22 cellular contexts compared by ENCODE assay signal in genomic region chr7:124688991-124689390, GRCh38.
A peak's percentile ranks its signal among the peaks of the same experiment; 100 is the strongest.
DNase-seq lines count a peak whose midpoint lies in the region; FAIRE-seq and TF ChIP-seq lines count a peak whose summit lies in the region.
"Had no signal": no experiment of that assay in that cellular context is flagged by ENCODE, and none has a peak within 500 bp of the region (broad histone marks: within the 10 kb centered on the region; RNA-seq: fewer than 3 reads in every experiment).

No MANE protein-coding gene starts in this region.

- dilution Hi-C loops in mammary epithelial cell (cut with HindIII; ENCODE audit: low sequenced_read_pairs): no loop called here
- dilution Hi-C loops in keratinocyte (cut with MboI; ENCODE audit: extremely low pct_ligation_motif_present, low sequenced_read_pairs): no loop called here

- in situ Hi-C loops in ACHN (cut with HindIII; ENCODE audit: low pct_ligation_motif_present, low pct_unique_long_range_greater_than_20kb, low sequenced_read_pairs): no loop called here
- in situ Hi-C loops in mammary epithelial cell (cut with MboI; ENCODE audit: low sequenced_read_pairs in 2 of 2): no loop called here

- TF ChIP-seq EP300 in SK-N-SH (IDR thresholded peaks at IDR 0.05; ENCODE audit: borderline replicate concordance in 1 of 2, low read depth in 1 of 2, low read length in 1 of 2): no peak

- H3K36me3 ChIP-seq in mammary epithelial cell (ENCODE audit: insufficient read depth, low read length) (no peaks in the 10 kb centered on the region), keratinocyte (ENCODE audit: control insufficient read depth in 2 of 2, extremely low read depth in 1 of 2, insufficient read depth in 2 of 2, low read length in 2 of 2) (no peaks in the 10 kb centered on the region), SK-N-SH (replicated peaks in 1 of 2; ENCODE audit: control insufficient read depth in 1 of 2, insufficient read depth in 2 of 2, low read length in 1 of 2) (no peaks in the 10 kb centered on the region)
- H3K36me3 ChIP-seq: esophagus muscularis mucosa had no signal

- H4K20me1 ChIP-seq in mammary epithelial cell (ENCODE audit: insufficient read depth, low read length): no peaks in the 10 kb centered on the region
- no peaks in the 10 kb centered on the region for H4K20me1 ChIP-seq in keratinocyte (ENCODE audit: control insufficient read depth, extremely low read depth, insufficient read depth, low read length)
- no peaks in the 10 kb centered on the region for H4K20me1 ChIP-seq in SK-N-SH (ENCODE audit: insufficient read depth)

- intact Hi-C loops in mammary epithelial cell (cut with micrococcal nuclease): no loop called here

- H3K79me2 ChIP-seq in mammary epithelial cell (ENCODE audit: insufficient read depth, low read length) (no peaks in the 10 kb centered on the region), keratinocyte (ENCODE audit: control insufficient read depth, insufficient read depth, low read length) (no peaks in the 10 kb centered on the region), SK-N-SH (ENCODE audit: insufficient read depth) (no peaks in the 10 kb centered on the region)

- TF ChIP-seq RAD21 in SK-N-SH (IDR thresholded peaks at IDR 0.05; ENCODE audit: low read length): no peak

- peak; percentile 56 for DNase-seq in ACHN
- peak; percentile 44 for DNase-seq in HS-5 (ENCODE audit: low read depth)
- DNase-seq in mammary epithelial cell: peak; percentile 88
- peak; percentile 83 for DNase-seq in keratinocyte (ENCODE audit: low read depth, low spot score)
- no peak for DNase-seq in SKM-1 treated with dmso at 0.1 percent for 144 hours (lab: John Stamatoyannopoulos, UW; ENCODE audit: unreplicated experiment)
- no peak for DNase-seq in MV-4-11 (lab: John Stamatoyannopoulos, UW)
- no peak for DNase-seq in NCI-H526 (lab: John Stamatoyannopoulos, UW)
- DNase-seq in SK-N-SH: no peak
- DNase-seq: activated CD8-positive, alpha-beta memory T cell treated with anti-CD3 and anti-CD28 coated beads for 24 hours; caudate nucleus; hippocampal formation; left colon; midbrain; NCI-H1930; NCI-H524 treated with DMSO at 0.1 percent for 48 hours; retina; T-helper 9 cell; testis had no signal

- no peak for TF ChIP-seq CTCF in mammary epithelial cell (conservative IDR thresholded peaks at IDR 0.05 in 1 of 2, IDR thresholded peaks at IDR 0.05 in 1 of 2; ENCODE audit: extremely low read depth in 1 of 2, insufficient read depth in 1 of 2, low read depth in 1 of 2, low read length in 2 of 2)
- TF ChIP-seq CTCF in keratinocyte (optimal IDR thresholded peaks at IDR 0.05 in 1 of 3, IDR thresholded peaks at IDR 0.05 in 1 of 3, conservative IDR thresholded peaks at IDR 0.05 in 1 of 3; ENCODE audit: extremely low read depth in 1 of 3, insufficient read depth in 2 of 3, low read length in 3 of 3): no peak
- TF ChIP-seq CTCF in SK-N-SH (IDR thresholded peaks at IDR 0.05): no peak

- no TSS peak for BruUV-seq in mammary epithelial cell (replicated peaks; lab: Mats Ljungman, UMichigan)

- H3K4me2 ChIP-seq in mammary epithelial cell (ENCODE audit: insufficient read depth, low read depth, low read length) (no peak overlapping the region), keratinocyte (ENCODE audit: control insufficient read depth, extremely low read depth, insufficient read depth, low read depth, low read length) (peak overlapping the region; percentile 31), SK-N-SH (no peak overlapping the region)

- H3K27me3 ChIP-seq in mammary epithelial cell (ENCODE audit: insufficient read depth, low read length) (no peaks in the 10 kb centered on the region), keratinocyte (ENCODE audit: control insufficient read depth, extremely low read depth, insufficient read depth, low read length) (no peaks in the 10 kb centered on the region), SK-N-SH (ENCODE audit: insufficient read depth) (no peaks in the 10 kb centered on the region)
- H3K27me3 ChIP-seq: esophagus muscularis mucosa, testis had no signal

- H3K4me1 ChIP-seq in mammary epithelial cell (ENCODE audit: insufficient read depth, low read length) (peaks cover 14% of the 10 kb centered on the region), keratinocyte (ENCODE audit: control insufficient read depth, extremely low read depth, insufficient read depth, low read length) (peaks cover 13% of the 10 kb centered on the region), SK-N-SH (ENCODE audit: control insufficient read depth in 1 of 2, insufficient read depth in 2 of 2, low read depth in 1 of 2, low read length in 1 of 2) (no peaks in the 10 kb centered on the region)

- no peaks in the 10 kb centered on the region for H3F3A ChIP-seq in SK-N-SH (replicated peaks; ENCODE audit: insufficient read depth)

- CTCF ChIA-PET in mammary epithelial cell (lab: Charles Lee; ENCODE audit: low non-redundant PET) (no interaction called here), SK-N-SH (lab: Yijun Ruan, JAX) (no interaction called here)

- H3K4me3 ChIP-seq in mammary epithelial cell (replicated peaks in 1 of 3; ENCODE audit: insufficient read depth in 1 of 3, low read depth in 2 of 3, low read length in 3 of 3) (no peak overlapping the region), keratinocyte (ENCODE audit: control insufficient read depth in 2 of 3, extremely low read depth in 1 of 3, insufficient read depth in 2 of 3, low read depth in 1 of 3, low read length in 3 of 3) (no peak overlapping the region), SK-N-SH (ENCODE audit: low read depth in 2 of 2, low read length in 1 of 2) (no peak overlapping the region)
- H3K4me3 ChIP-seq: esophagus muscularis mucosa, testis had no signal

- H3K9me2 ChIP-seq in SK-N-SH: 0 out of 2 replicates have a peak, but pooled peaks cover 4% of the 10 kb centered on the region

- no peaks in the 10 kb centered on the region for H3K9me1 ChIP-seq in keratinocyte (ENCODE audit: control insufficient read depth, extremely low read depth, insufficient read depth, low read length)

- H3K9ac ChIP-seq in mammary epithelial cell (ENCODE audit: insufficient read depth, low read length) (no peak overlapping the region), keratinocyte (ENCODE audit: control insufficient read depth, extremely low read depth, insufficient read depth, low read length) (no peak overlapping the region), SK-N-SH (no peak overlapping the region)

- H2AFZ ChIP-seq in mammary epithelial cell (ENCODE audit: low read depth, low read length) (no peak overlapping the region), keratinocyte (ENCODE audit: control insufficient read depth, low read length) (peak overlapping the region; percentile 59), SK-N-SH (ENCODE audit: low read depth) (no peak overlapping the region)

- 21% methylated on average over 3 of the region's 3 CpGs for WGBS in mammary epithelial cell (ENCODE audit: low coverage, missing lambda C conversion rate)
- WGBS in SK-N-SH (ENCODE audit: low lambda C conversion rate): 35% methylated on average over 3 of the region's 3 CpGs

- peak; percentile 88 for FAIRE-seq in keratinocyte (lab: Jason Lieb, UNC)
- FAIRE-seq: A204.1, GM18507, H1 had no signal

- POLR2A ChIA-PET in SK-N-SH (lab: Yijun Ruan, JAX): no interaction called here

- no peaks in the 10 kb centered on the region for H3K9me3 ChIP-seq in mammary epithelial cell (replicated peaks; ENCODE audit: insufficient read depth, low read length)
- no peaks in the 10 kb centered on the region for H3K9me3 ChIP-seq in keratinocyte (ENCODE audit: control insufficient read depth, low read depth, low read length)
- H3K9me3 ChIP-seq in SK-N-SH: no peaks in the 10 kb centered on the region
- H3K9me3 ChIP-seq: esophagus muscularis mucosa, testis had no signal

- H3K27ac ChIP-seq in mammary epithelial cell (ENCODE audit: insufficient read depth, low read depth, low read length) (no peak overlapping the region), keratinocyte (ENCODE audit: control insufficient read depth, insufficient read depth, low read length) (peak overlapping the region; percentile 63), SK-N-SH (ENCODE audit: low read depth in 2 of 2, low read length in 1 of 2) (no peak overlapping the region)
- H3K27ac ChIP-seq: esophagus muscularis mucosa, testis had no signal

TF ChIP-seq in SK-N-SH, 30 proteins besides CTCF, POLR2A, EP300 and RAD21 (continues in another document):
- TF ChIP-seq MEF2A (IDR thresholded peaks at IDR 0.05; ENCODE audit: borderline replicate concordance, low read depth) (no peak), YY1 (IDR thresholded peaks at IDR 0.05; ENCODE audit: low read depth) (no peak), NRF1 (IDR thresholded peaks at IDR 0.05; ENCODE audit: low read depth, low read length) (no peak), TAF1 (IDR thresholded peaks at IDR 0.05; ENCODE audit: borderline replicate concordance, low read depth, low read length) (no peak), FOXM1 (IDR thresholded peaks at IDR 0.05; ENCODE audit: low read depth) (no peak), FOSL2 (IDR thresholded peaks at IDR 0.05; ENCODE audit: borderline replicate concordance, low read depth) (no peak), FOXJ3 (CRISPR knock-in tag; IDR thresholded peaks at IDR 0.05) (no peak), RCOR1 (IDR thresholded peaks at IDR 0.05; ENCODE audit: low read length) (no peak), REST (IDR thresholded peaks at IDR 0.05; ENCODE audit: low read depth, low read length) (no peak), JUND (IDR thresholded peaks at IDR 0.05) (no peak)

Comparison
In these comparisons a context has a peak if more than half of its experiments do, and no peak if none do; other contexts are left out.
1. DNase-seq: peak in ACHN (single experiment), HS-5 (single experiment), mammary epithelial cell (single experiment) and keratinocyte (single experiment); none in SKM-1 treated with dmso at 0.1 percent for 144 hours (single experiment), MV-4-11 (single experiment), NCI-H526 (0 of 2) and SK-N-SH (single experiment).